In the genomic region with DNA sequence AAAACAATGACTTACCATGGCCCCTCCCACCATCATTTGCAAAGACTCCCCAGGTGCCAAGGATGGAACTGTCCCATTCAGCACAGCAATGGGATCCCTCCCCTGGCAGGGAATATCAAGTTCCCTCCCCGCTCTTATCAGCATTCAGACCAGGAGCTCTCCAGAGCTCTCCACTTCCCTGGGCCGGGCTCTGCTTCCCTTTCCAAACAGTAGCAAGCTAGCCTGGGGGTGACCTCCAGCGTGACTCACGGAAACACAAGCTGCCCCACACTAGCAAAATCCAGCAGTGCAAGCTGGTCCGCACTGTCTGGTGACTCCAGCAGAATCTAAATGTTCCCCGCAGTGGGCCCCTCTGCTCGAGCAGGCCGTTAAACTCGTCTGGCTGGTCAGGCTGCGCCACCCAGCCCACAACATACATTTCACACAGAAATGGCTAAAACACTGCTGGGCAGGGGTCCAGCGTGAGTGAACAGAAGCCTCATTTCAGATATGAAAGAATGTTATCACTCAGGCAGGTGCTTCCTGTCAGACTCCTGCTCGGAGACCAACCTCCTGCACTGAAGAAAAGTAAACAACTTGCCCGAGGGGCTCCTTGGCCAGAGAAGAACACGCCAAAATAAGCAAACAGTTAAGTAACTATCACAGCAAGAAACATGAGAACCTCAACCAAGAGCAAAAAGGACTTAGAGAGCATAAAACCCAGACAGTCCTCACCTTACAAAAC, we compare ENCODE assay signal across 9 cellular contexts. TPM values are rescaled to one million over a fixed set of nuclear protein-coding genes. Genes with fewer than 3 reads are reported as not detected.
DNase-seq lines count a peak whose midpoint lies in the region; ATAC-seq, FAIRE-seq and TF ChIP-seq lines count a peak whose summit lies in the region.
"Had no signal": no experiment of that assay in that cellular context is flagged by ENCODE, and none has a peak within 500 bp of the region (broad histone marks: within the 10 kb centered on the region; RNA-seq: fewer than 3 reads in every experiment).

No MANE protein-coding gene starts in this region.

- no peaks in the 10 kb centered on the region for H3K27me3 ChIP-seq in BE2C
- no peaks in the 10 kb centered on the region for H3K27me3 ChIP-seq in GM12878 (replicated peaks in 1 of 2; ENCODE audit: control insufficient read depth in 2 of 2, insufficient read depth in 2 of 2, low read length in 1 of 2)

- H3K9ac ChIP-seq in GM12878 (ENCODE audit: control insufficient read depth, insufficient read depth, low read length): no peak overlapping the region

- no peaks in the 10 kb centered on the region for H3K79me2 ChIP-seq in GM12878 (ENCODE audit: control insufficient read depth, insufficient read depth, low read length)

- no peak overlapping the region for H3K27ac ChIP-seq in GM12878 (ENCODE audit: control insufficient read depth, insufficient read depth)

- H2AFZ ChIP-seq in GM12878 (ENCODE audit: control insufficient read depth, low read depth, low read length): no peak overlapping the region

- RAD21 ChIA-PET in GM12878 (lab: Charles Lee; ENCODE audit: unreplicated experiment): no interaction called here

- H4K20me1 ChIP-seq in GM12878 (ENCODE audit: control insufficient read depth, insufficient read depth): peaks cover 11% of the 10 kb centered on the region

- intact Hi-C loops in GM12878 (cut with micrococcal nuclease; ENCODE audit: unreplicated experiment): no loop called here

- in situ Hi-C loops in GM12878 (cut with MboI): no loop called here

- POLR2A ChIA-PET in GM12878 (lab: Charles Lee): interaction anchor here (0.5 to 1.8 kb wide), 3 partner anchors 8 to 281 kb away, joined by 3 to 4 read pairs (median 4); no protein-coding TSS in a partner anchor

- H3K9me3 ChIP-seq in BE2C: no peaks in the 10 kb centered on the region
- no peaks in the 10 kb centered on the region for H3K9me3 ChIP-seq in GM12878 (replicated peaks; ENCODE audit: control insufficient read depth, insufficient read depth, low read length)

- SMC1A ChIA-PET in GM12878 (lab: Charles Lee; ENCODE audit: uncharacterized antibody, unreplicated experiment): no interaction called here

- peak; percentile 58 for TF ChIP-seq POLR2A in GM12878 (IDR thresholded peaks at IDR 0.05; ENCODE audit: low read depth, low read length)

- TF ChIP-seq CTCF in BE2C (IDR thresholded peaks at IDR 0.05; ENCODE audit: low read depth, low read length) (0 out of 2 replicates have a peak, but pooled peaks have one; percentile 7), GM12878 (IDR thresholded peaks at IDR 0.05 in 2 of 3, conservative IDR thresholded peaks at IDR 0.05 in 1 of 3; ENCODE audit: control insufficient read depth in 2 of 3, extremely low read depth in 1 of 3, insufficient read depth in 1 of 3, low read depth in 3 of 3, low read length in 3 of 3) (no peak)

- CTCF ChIA-PET in GM12878 (lab: Yijun Ruan, JAX): no interaction called here

- H3K4me2 ChIP-seq in GM12878 (ENCODE audit: control insufficient read depth, insufficient read depth): no peak overlapping the region

- H3K4me3 ChIP-seq in BE2C (ENCODE audit: low read depth, low read length) (peak overlapping the region; percentile 33), GM12878 (no peak overlapping the region)

- no peak for FAIRE-seq in GM12878 (lab: Jason Lieb, UNC)
- FAIRE-seq: keratinocyte had no signal

- H3K4me1 ChIP-seq in BE2C (peaks cover 16% of the 10 kb centered on the region), GM12878 (ENCODE audit: control insufficient read depth, insufficient read depth, low read length) (no peaks in the 10 kb centered on the region)

- TF ChIP-seq EP300 in GM12878 (IDR thresholded peaks at IDR 0.05; ENCODE audit: borderline replicate concordance in 1 of 2, control insufficient read depth in 1 of 2, low read depth in 2 of 2, low read length in 2 of 2): no peak

- no peak for TF ChIP-seq RAD21 in GM12878 (IDR thresholded peaks at IDR 0.05; ENCODE audit: insufficient read depth, low read depth, low read length)

- peaks cover 33% of the 10 kb centered on the region for H3K36me3 ChIP-seq in BE2C
- H3K36me3 ChIP-seq in GM12878 (ENCODE audit: control insufficient read depth in 2 of 2, insufficient read depth in 2 of 2, low read length in 1 of 2): peaks cover 52 to 90% of the 10 kb centered on the region in 2 experiments

- DNase-seq in BE2C (peak; percentile 92), M059J (ENCODE audit: low read depth) (peak; percentile 36), GM12878 (ENCODE audit: low read depth, low spot score) (no peak), lung microvascular endothelial cell (ENCODE audit: low read depth in 2 of 2) (peak; percentile 97 to 99), GDM1 (lab: John Stamatoyannopoulos, UW) (no peak), SKM-1 treated with dmso at 0.1 percent for 144 hours (lab: John Stamatoyannopoulos, UW; ENCODE audit: unreplicated experiment) (no peak)
- DNase-seq in stimulated activated CD4-positive, alpha-beta T cell treated with anti-CD3 and anti-CD28 coated beads, Interleukin-2, amount 100 ng/mL, for 24 hours: no peak

- BruUV-seq in GM12878 (replicated peaks; lab: Mats Ljungman, UMichigan): no TSS peak

- no peak for ATAC-seq in GM12878
- no peak for ATAC-seq in HG03280 (IDR thresholded peaks at IDR 0.05; ENCODE audit: unreplicated experiment)

- 86% methylated on average over 14 of the region's 14 CpGs for WGBS in GM12878 (ENCODE audit: insufficient coverage, insufficient replicate concordance, low lambda C conversion rate, missing lambda C conversion rate)

TF ChIP-seq in GM12878, 131 proteins besides CTCF, POLR2A, EP300 and RAD21:
- peak; percentile 23 for TF ChIP-seq POLR2AphosphoS5 (IDR thresholded peaks at IDR 0.05; ENCODE audit: low read length)
- TF ChIP-seq, protein P1, sequence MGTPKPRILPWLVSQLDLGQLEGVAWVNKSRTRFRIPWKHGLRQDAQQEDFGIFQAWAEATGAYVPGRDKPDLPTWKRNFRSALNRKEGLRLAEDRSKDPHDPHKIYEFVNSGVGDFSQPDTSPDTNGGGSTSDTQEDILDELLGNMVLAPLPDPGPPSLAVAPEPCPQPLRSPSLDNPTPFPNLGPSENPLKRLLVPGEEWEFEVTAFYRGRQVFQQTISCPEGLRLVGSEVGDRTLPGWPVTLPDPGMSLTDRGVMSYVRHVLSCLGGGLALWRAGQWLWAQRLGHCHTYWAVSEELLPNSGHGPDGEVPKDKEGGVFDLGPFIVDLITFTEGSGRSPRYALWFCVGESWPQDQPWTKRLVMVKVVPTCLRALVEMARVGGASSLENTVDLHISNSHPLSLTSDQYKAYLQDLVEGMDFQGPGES (IDR thresholded peaks at IDR 0.05): no peak

RNA-seq across cellular contexts. Expression of a gene that starts 33.9 kb away (rescaled TPM):
- polyA plus RNA-seq in BE2C (2012; ENCODE audit: insufficient read depth, insufficient read length, low read depth): 13.9 TPM
- 386 and 537 TPM in 2 replicates for total RNA-seq in M059J (2014; rRNA removed; shearing (Covaris generic))
- total RNA-seq in GM12878 (2013; cell fraction: nucleolus; rRNA removed): 234 and 236 TPM in 2 replicates
- total RNA-seq in GM12878 (2014; rRNA removed) (266 and 304 TPM in 2 replicates), GM12878 (2014; rRNA removed; fragmentation: Illumina TruSeq; extraction: Trizol) (249 and 277 TPM in 2 replicates), GM12878 (2021) (309 and 336 TPM in 2 replicates), lung microvascular endothelial cell (68.9 and 124 TPM in 2 replicates)
- polyA plus RNA-seq in GM12878 (2011; ENCODE audit: low read depth): 185 TPM
- polyA plus RNA-seq in GM12878 (2011; rRNA removed) (398 and 422 TPM in 2 replicates), GM12878 (2014; fragmentation: Illumina TruSeq; extraction: Trizol) (337 and 410 TPM in 2 replicates), GM12878 (2014; fragmentation: Nextera tagmentation; extraction: Ambion mirVana) (100 to 1,000 TPM in 1 of 2 experiments, 10 to 100 TPM in 1; 81.8 to 102 TPM), GM12878 (2014; rRNA removed) (243 and 305 TPM in 2 replicates), GM12878 (2016; fragmentation: Nextera tagmentation; extraction: Ambion mirVana) (100 to 1,000 TPM; 318 to 326 TPM)
- polyA plus RNA-seq in GM12878 (2011; cell fraction: cytosol; rRNA removed): 272 and 306 TPM in 2 replicates
- 395 and 414 TPM in 2 replicates for polyA plus RNA-seq in GM12878 (2011; cell fraction: nucleus; rRNA removed)
- polyA plus RNA-seq in GM12878 (2012): 237 and 268 TPM in 2 replicates
- polyA minus RNA-seq in GM12878 (2011; rRNA and poly(A)+ RNA removed): 452 and 493 TPM in 2 replicates
- polyA minus RNA-seq in GM12878 (2011; cell fraction: cytosol; rRNA and poly(A)+ RNA removed): 179 and 200 TPM in 2 replicates
- polyA minus RNA-seq in GM12878 (2011; cell fraction: nucleus; rRNA and poly(A)+ RNA removed): 391 and 520 TPM in 2 replicates

Comparison
In these comparisons a context has a peak if more than half of its experiments do, and no peak if none do; other contexts are left out.
1. DNase-seq: peak in BE2C (single experiment), M059J (single experiment) and lung microvascular endothelial cell (2 of 2); none in GM12878 (single experiment), stimulated activated CD4-positive, alpha-beta T cell treated with anti-CD3 and anti-CD28 coated beads, Interleukin-2, amount 100 ng/mL, for 24 hours (0 of 2), GDM1 (single experiment) and SKM-1 treated with dmso at 0.1 percent for 144 hours (single experiment).